In the genomic region with DNA sequence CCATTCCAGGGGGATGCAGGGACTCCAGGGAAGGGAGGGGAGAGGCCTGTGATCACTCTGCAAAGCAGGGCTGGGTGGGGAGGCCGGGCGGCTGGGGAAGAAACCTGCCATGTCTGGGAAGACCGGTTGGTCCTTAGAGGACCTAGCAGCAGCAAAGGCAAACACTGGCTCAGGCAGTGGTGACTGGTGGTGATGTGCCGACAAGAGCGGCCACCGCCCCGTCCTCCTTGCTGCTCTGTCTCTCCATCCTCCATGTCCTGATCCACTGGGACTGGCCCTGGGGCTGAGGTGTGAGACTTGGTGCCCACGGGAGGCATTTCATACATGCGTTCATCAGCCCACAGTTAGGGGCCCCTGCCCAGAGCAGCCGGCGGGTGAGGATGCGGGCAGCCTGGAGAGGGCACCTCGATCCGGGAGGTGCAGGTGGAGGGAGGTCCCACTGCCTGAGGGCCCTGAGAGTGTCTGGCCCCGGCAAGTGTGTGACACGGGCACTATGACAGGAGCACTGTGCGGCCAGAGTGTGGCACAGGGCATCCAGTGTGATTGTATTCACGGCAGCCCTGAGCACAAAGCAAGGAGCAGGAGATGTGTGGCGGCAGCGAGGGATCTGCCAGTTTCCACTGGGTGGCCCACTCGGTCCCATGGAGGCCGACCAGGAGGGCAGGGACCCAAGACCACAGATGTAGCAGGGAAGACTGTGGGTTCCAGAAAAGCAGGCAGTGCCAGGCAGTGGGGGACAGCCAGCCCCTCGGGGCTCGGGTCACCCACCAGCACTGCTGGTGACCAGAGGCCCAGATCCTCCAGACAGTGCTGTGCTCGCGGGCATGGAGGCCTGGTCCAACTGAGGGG, we compare ENCODE assay signal across 21 cellular contexts.
"Had no signal": no experiment of that assay in that cellular context is flagged by ENCODE, and none has a peak within 500 bp of the region (broad histone marks: within the 10 kb centered on the region; RNA-seq: fewer than 3 reads in every experiment).

No MANE protein-coding gene starts in this region.

- H3K9me3 Mint-ChIP-seq: endodermal cell; stimulated activated memory B cell treated with anti-CD40 and anti-IgM and Interleukin-4, amounts not matched to agents 10 μg/mL and 1 μg/mL and 100 μg/mL, for 72 hours; stimulated activated naive CD8-positive, alpha-beta T cell treated with anti-CD3 and anti-CD28 coated beads, Interleukin-15, Interleukin-2, amounts not matched to agents 100 ng/mL and 50 ng/mL, for 24 hours had no signal

- H3K4me3 Mint-ChIP-seq: endodermal cell; naive thymus-derived CD4-positive, alpha-beta T cell; stimulated activated memory B cell treated with anti-CD40 and anti-IgM and Interleukin-4, amounts not matched to agents 10 μg/mL and 1 μg/mL and 100 μg/mL, for 72 hours; stimulated activated naive CD8-positive, alpha-beta T cell treated with anti-CD3 and anti-CD28 coated beads, Interleukin-15, Interleukin-2, amounts not matched to agents 100 ng/mL and 50 ng/mL, for 24 hours had no signal

- H3K4me1 Mint-ChIP-seq: endodermal cell; stimulated activated memory B cell treated with anti-CD40 and anti-IgM and Interleukin-4, amounts not matched to agents 10 μg/mL and 1 μg/mL and 100 μg/mL, for 72 hours had no signal

- H3K4me3 ChIP-seq: prostate gland, right lobe of liver, tibial artery, upper lobe of right lung, vagina had no signal

- ATAC-seq: left lobe of liver; naive thymus-derived CD4-positive, alpha-beta T cell; right lobe of liver; stimulated activated memory B cell treated with anti-CD40 and anti-IgM and Interleukin-4, amounts not matched to agents 10 μg/mL and 1 μg/mL and 100 μg/mL, for 72 hours; upper lobe of right lung had no signal

- H3K27me3 Mint-ChIP-seq: naive thymus-derived CD4-positive, alpha-beta T cell; stimulated activated memory B cell treated with anti-CD40 and anti-IgM and Interleukin-4, amounts not matched to agents 10 μg/mL and 1 μg/mL and 100 μg/mL, for 72 hours; stimulated activated naive CD8-positive, alpha-beta T cell treated with anti-CD3 and anti-CD28 coated beads, Interleukin-15, Interleukin-2, amounts not matched to agents 100 ng/mL and 50 ng/mL, for 24 hours had no signal

- H3K27ac ChIP-seq: parathyroid adenoma, prostate gland, right lobe of liver, tibial artery, upper lobe of right lung, vagina had no signal

- DNase-seq: dermis blood vessel endothelial cell; effector CD4-positive, alpha-beta T cell; endodermal cell; foreskin melanocyte; head of caudate nucleus; hippocampal formation; mammary epithelial cell; naive thymus-derived CD4-positive, alpha-beta T cell; occipital lobe; retina; right lobe of liver; stimulated activated CD4-positive, alpha-beta T cell treated with anti-CD3 and anti-CD28 coated beads, Interleukin-4, amount 100 ng/mL, for 1 hour; stimulated activated CD8-positive, alpha-beta memory T cell treated with anti-CD3 and anti-CD28 coated beads, Interleukin-4, amount 100 ng/mL, for 48 hours; tibial artery; upper lobe of right lung had no signal

- H3K27ac Mint-ChIP-seq: endodermal cell; naive thymus-derived CD4-positive, alpha-beta T cell; stimulated activated memory B cell treated with anti-CD40 and anti-IgM and Interleukin-4, amounts not matched to agents 10 μg/mL and 1 μg/mL and 100 μg/mL, for 72 hours; stimulated activated naive CD8-positive, alpha-beta T cell treated with anti-CD3 and anti-CD28 coated beads, Interleukin-15, Interleukin-2, amounts not matched to agents 100 ng/mL and 50 ng/mL, for 24 hours had no signal
